In the genomic region with DNA sequence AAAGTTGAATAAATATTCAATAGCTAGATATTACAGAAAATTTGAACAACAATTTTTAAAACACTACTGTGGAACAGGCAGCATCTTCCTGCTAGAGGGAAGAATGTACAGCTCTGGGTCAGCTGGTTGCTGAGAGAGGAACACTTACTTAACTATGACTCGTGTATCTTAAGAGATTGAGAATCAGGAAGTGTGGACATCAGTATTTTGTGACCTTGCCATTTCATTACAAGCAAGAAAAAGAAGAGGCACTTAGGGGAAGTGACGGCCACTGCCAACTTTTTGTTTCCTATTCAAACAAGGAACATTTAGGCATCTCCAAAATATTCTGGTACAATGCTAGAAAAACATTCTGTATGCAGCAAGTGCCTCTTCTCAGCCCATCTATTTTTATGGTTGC, we compare ENCODE assay signal across 14 cellular contexts. TPM values are rescaled to one million over a fixed set of nuclear protein-coding genes. Genes with fewer than 3 reads are reported as not detected.
DNase-seq lines count a peak whose midpoint lies in the region; ATAC-seq and TF ChIP-seq lines count a peak whose summit lies in the region.
"Had no signal": no experiment of that assay in that cellular context is flagged by ENCODE, and none has a peak within 500 bp of the region (broad histone marks: within the 10 kb centered on the region; RNA-seq: fewer than 3 reads in every experiment).

No MANE protein-coding gene starts in this region.

- H3K27ac ChIP-seq in body of pancreas: no peak overlapping the region
- H3K27ac ChIP-seq in lung (ENCODE audit: low read depth in 1 of 2, low read length in 1 of 2): no peak overlapping the region
- H3K27ac ChIP-seq: psoas muscle had no signal

- H3K9me3 ChIP-seq in Loucy (ENCODE audit: insufficient read depth, low read depth, low read length): no peaks in the 10 kb centered on the region
- no peaks in the 10 kb centered on the region for H3K9me3 ChIP-seq in body of pancreas
- H3K9me3 ChIP-seq in lung (ENCODE audit: control insufficient read depth in 2 of 2, insufficient read depth in 1 of 2, low read length in 1 of 2): no peaks in the 10 kb centered on the region
- H3K9me3 ChIP-seq: psoas muscle had no signal

- no peak overlapping the region for H3K4me3 ChIP-seq in Loucy (ENCODE audit: low read length, poor library complexity, severe bottlenecking)
- H3K4me3 ChIP-seq in body of pancreas: no peak overlapping the region
- H3K4me3 ChIP-seq in lung: no peak overlapping the region
- H3K4me3 ChIP-seq: psoas muscle had no signal

- intact Hi-C loops in body of pancreas (cut with DNase I): no loop called here

- H3K27me3 ChIP-seq in Loucy (ENCODE audit: insufficient read depth, low read length, poor library complexity, severe bottlenecking) (no peaks in the 10 kb centered on the region), body of pancreas (no peaks in the 10 kb centered on the region), lung (ENCODE audit: control insufficient read depth, insufficient read depth) (no peaks in the 10 kb centered on the region)

- peak overlapping the region; percentile 71 for H2AFZ ChIP-seq in Loucy (ENCODE audit: low read length)

- peak; percentile 30 for DNase-seq in Caki2 (ENCODE audit: low read depth)
- peak in 1 of 4 donors; percentile 32 for DNase-seq in body of pancreas
- peak; percentile 50 for DNase-seq in lung (ENCODE audit: low spot score)
- DNase-seq: caudate nucleus; CD8-positive, alpha-beta memory T cell; NCI-H146; psoas muscle had no signal

- H3K36me3 ChIP-seq in Loucy (ENCODE audit: insufficient read depth, low read length) (no peaks in the 10 kb centered on the region), body of pancreas (replicated peaks in 1 of 2; ENCODE audit: insufficient read depth in 1 of 2, low read depth in 2 of 2) (no peaks in the 10 kb centered on the region), lung (ENCODE audit: control insufficient read depth in 2 of 2, insufficient read depth in 2 of 2, low read length in 2 of 2) (no peaks in the 10 kb centered on the region)

- ATAC-seq in body of pancreas (peak; percentile 42), lung (ENCODE audit: insufficient read depth, low FRiP score) (peak; percentile 85), GM18868 (IDR thresholded peaks at IDR 0.05; ENCODE audit: unreplicated experiment) (no peak), HG03442 (IDR thresholded peaks at IDR 0.05; ENCODE audit: unreplicated experiment) (no peak), GM18907 (IDR thresholded peaks at IDR 0.05; ENCODE audit: unreplicated experiment) (no peak), GM21528 (IDR thresholded peaks at IDR 0.05; ENCODE audit: low FRiP score, unreplicated experiment) (no peak)
- ATAC-seq: Panc1, psoas muscle had no signal

- no peak overlapping the region for H3K9ac ChIP-seq in Loucy (ENCODE audit: low read depth, low read length, poor library complexity, severe bottlenecking)

- no peaks in the 10 kb centered on the region for H3K9me2 ChIP-seq in Loucy (replicated peaks; ENCODE audit: low read depth, low read length)

- WGBS in body of pancreas, 2 donors: 14 to 21% methylated on average over 2 of the region's 2 CpGs
- WGBS in lung, 2 donors: 3 to 10% methylated on average over 2 of the region's 2 CpGs

- no peaks in the 10 kb centered on the region for H4K20me1 ChIP-seq in Loucy (ENCODE audit: insufficient read depth, low read length, poor library complexity, severe bottlenecking)

- H3F3A ChIP-seq in Loucy (ENCODE audit: low read depth): no peaks in the 10 kb centered on the region

- H3K79me2 ChIP-seq in Loucy (ENCODE audit: insufficient read depth, low read length): no peaks in the 10 kb centered on the region

- no peak overlapping the region for H3K4me2 ChIP-seq in Loucy (ENCODE audit: low read depth, low read length, poor library complexity, severe bottlenecking)

- in situ Hi-C loops in Caki2 (cut with HindIII; ENCODE audit: low pct_unique_long_range_greater_than_20kb, low sequenced_read_pairs): no loop called here

- no peak for TF ChIP-seq POLR2A in body of pancreas (IDR thresholded peaks at IDR 0.05)

- no peak for TF ChIP-seq CTCF in Loucy (conservative IDR thresholded peaks at IDR 0.05; ENCODE audit: low read length)
- TF ChIP-seq CTCF in body of pancreas (IDR thresholded peaks at IDR 0.05): no peak
- no peak for TF ChIP-seq CTCF in lung (IDR thresholded peaks at IDR 0.05; ENCODE audit: control extremely low read depth, extremely low read depth)

- H3K4me1 ChIP-seq in Loucy (ENCODE audit: insufficient read depth, low read length, poor library complexity, severe bottlenecking): peaks cover 8% of the 10 kb centered on the region
- no peaks in the 10 kb centered on the region for H3K4me1 ChIP-seq in body of pancreas
- H3K4me1 ChIP-seq in lung (ENCODE audit: control insufficient read depth in 2 of 2, insufficient read depth in 2 of 2, low read length in 2 of 2): no peaks in the 10 kb centered on the region
- H3K4me1 ChIP-seq: psoas muscle had no signal

RNA-seq across cellular contexts. Expression of a gene that starts 45.9 kb away (rescaled TPM):
- 51.5 and 85.6 TPM in 2 replicates for total RNA-seq in Caki2 (2014; rRNA removed; shearing (Covaris generic); ENCODE audit: low replicate concordance)
- 100 to 1,000 TPM; 224 to 274 TPM for total RNA-seq in body of pancreas
- total RNA-seq in lung: 100 to 1,000 TPM; 164 to 167 TPM
- 10 to 100 TPM; 59.5 to 60.2 TPM for polyA plus RNA-seq in lung

RNA-seq across cellular contexts. Expression of a gene that starts 48.2 kb away (rescaled TPM):
- total RNA-seq in Caki2 (2014; rRNA removed; shearing (Covaris generic); ENCODE audit: low replicate concordance): 0.41 TPM in 1 of 2 replicates, not detected in the other
- total RNA-seq in body of pancreas (1 to 10 TPM in 1 of 2 donors, not detected in 1; 7.3 TPM), lung (1 to 10 TPM; 3.9 to 5.2 TPM)
- 1 to 10 TPM; 1.2 to 6.3 TPM for polyA plus RNA-seq in lung
- total RNA-seq: CD8-positive, alpha-beta memory T cell; lung microvascular endothelial cell had no signal
- polyA plus RNA-seq: CD8-positive, alpha-beta memory T cell had no signal

Comparison
In these comparisons a context has a peak if more than half of its experiments do, and no peak if none do; other contexts are left out.
1. ATAC-seq: peak in body of pancreas (single experiment) and lung (single experiment); none in GM18868 (single experiment), HG03442 (single experiment), GM18907 (single experiment) and GM21528 (single experiment).